Comparison of ENCODE assay signal across 9 cellular contexts in genomic region chr13:97280478-97280877, GRCh38. TPM values are rescaled to one million over a fixed set of nuclear protein-coding genes. Genes with fewer than 3 reads are reported as not detected.
A peak's percentile ranks its signal among the peaks of the same experiment; 100 is the strongest.
DNase-seq lines count a peak whose midpoint lies in the region; ATAC-seq and TF ChIP-seq lines count a peak whose summit lies in the region.
"Had no signal": no experiment of that assay in that cellular context is flagged by ENCODE, and none has a peak within 500 bp of the region (broad histone marks: within the 10 kb centered on the region; RNA-seq: fewer than 3 reads in every experiment).

No MANE protein-coding gene starts in this region.

- H3K27ac ChIP-seq in tibial artery, result peak overlapping the region; percentile 47 to 68

- ATAC-seq in activated CD8-positive, alpha-beta T cell treated with anti-CD3 and anti-CD28 coated beads for 36 hours, result peak; percentile 53
- no peak for ATAC-seq in activated CD8-positive, alpha-beta T cell treated with anti-CD3 and anti-CD28 coated beads, Interleukin-2, amount 10 ng/mL, durations not matched to agents 7 days and 5 days
- peak; percentile 8 for ATAC-seq in left lobe of liver

- no peak for DNase-seq in activated CD8-positive, alpha-beta T cell treated with anti-CD3 and anti-CD28 coated beads for 36 hours
- no peak for DNase-seq in activated CD8-positive, alpha-beta T cell treated with anti-CD3 and anti-CD28 coated beads, Interleukin-2, amount 10 ng/mL, durations not matched to agents 7 days and 5 days
- DNase-seq in left lobe of liver (ENCODE audit: low spot score) (no peak), tibial artery (no peak), SIG-M5 treated with dmso at 0.1 percent for 504 hours (lab: John Stamatoyannopoulos, UW; ENCODE audit: unreplicated experiment) (no peak)
- DNase-seq in activated CD4-positive, alpha-beta T cell treated with anti-CD3 and anti-CD28 coated beads, Interleukin-2, amount 10 ng/mL, durations not matched to agents 7 days and 5 days, result no peak
- DNase-seq in activated CD4-positive, alpha-beta memory T cell treated with anti-CD3 and anti-CD28 coated beads, Interleukin-2, amount 10 ng/mL, durations not matched to agents 7 days and 5 days, result no peak
- DNase-seq: MV-4-11 had no signal

- no peaks in the 10 kb centered on the region for H3K27me3 ChIP-seq in tibial artery

- H3K4me3 Mint-ChIP-seq in activated CD8-positive, alpha-beta T cell treated with anti-CD3 and anti-CD28 coated beads for 36 hours, result no peak overlapping the region
- no peak overlapping the region for H3K4me3 Mint-ChIP-seq in activated CD8-positive, alpha-beta T cell treated with anti-CD3 and anti-CD28 coated beads, Interleukin-2, amount 10 ng/mL, durations not matched to agents 7 days and 5 days
- H3K4me3 Mint-ChIP-seq in brain, result peak overlapping the region in 2 of 5 experiments; percentile 1 to 29
- no peak overlapping the region for H3K4me3 Mint-ChIP-seq in activated CD4-positive, alpha-beta T cell treated with anti-CD3 and anti-CD28 coated beads, Interleukin-2, amount 10 ng/mL, durations not matched to agents 7 days and 5 days
- no peak overlapping the region for H3K4me3 Mint-ChIP-seq in activated CD4-positive, alpha-beta memory T cell treated with anti-CD3 and anti-CD28 coated beads, Interleukin-2, amount 10 ng/mL, durations not matched to agents 7 days and 5 days

- peaks cover 47% of the 10 kb centered on the region for H3K4me1 Mint-ChIP-seq in activated CD8-positive, alpha-beta T cell treated with anti-CD3 and anti-CD28 coated beads for 36 hours (ENCODE audit: low read depth)
- peaks cover 7% of the 10 kb centered on the region for H3K4me1 Mint-ChIP-seq in activated CD8-positive, alpha-beta T cell treated with anti-CD3 and anti-CD28 coated beads, Interleukin-2, amount 10 ng/mL, durations not matched to agents 7 days and 5 days (ENCODE audit: low read depth)
- H3K4me1 Mint-ChIP-seq in brain, result peaks cover 49% of the 10 kb centered on the region
- peaks cover 12% of the 10 kb centered on the region for H3K4me1 Mint-ChIP-seq in activated CD4-positive, alpha-beta T cell treated with anti-CD3 and anti-CD28 coated beads, Interleukin-2, amount 10 ng/mL, durations not matched to agents 7 days and 5 days
- H3K4me1 Mint-ChIP-seq in activated CD4-positive, alpha-beta memory T cell treated with anti-CD3 and anti-CD28 coated beads, Interleukin-2, amount 10 ng/mL, durations not matched to agents 7 days and 5 days, result peaks cover 25% of the 10 kb centered on the region

- POLR2A ChIA-PET in activated CD8-positive, alpha-beta T cell treated with anti-CD3 and anti-CD28 coated beads for 36 hours (lab: Charles Lee), result no interaction called here
- POLR2A ChIA-PET in activated CD8-positive, alpha-beta T cell treated with anti-CD3 and anti-CD28 coated beads, Interleukin-2, amount 10 ng/mL, durations not matched to agents 7 days and 5 days (lab: Charles Lee), result no interaction called here
- POLR2A ChIA-PET in activated CD4-positive, alpha-beta T cell treated with anti-CD3 and anti-CD28 coated beads, Interleukin-2, amount 10 ng/mL, durations not matched to agents 7 days and 5 days (lab: Charles Lee), result no interaction called here
- POLR2A ChIA-PET in activated CD4-positive, alpha-beta memory T cell treated with anti-CD3 and anti-CD28 coated beads, Interleukin-2, amount 10 ng/mL, durations not matched to agents 7 days and 5 days (lab: Charles Lee), result no interaction called here

- H3K4me1 ChIP-seq in tibial artery, result peaks cover 0 to 100% (median 63%) of the 10 kb centered on the region in 4 donors

- no peaks in the 10 kb centered on the region for H3K27me3 Mint-ChIP-seq in activated CD8-positive, alpha-beta T cell treated with anti-CD3 and anti-CD28 coated beads for 36 hours
- H3K27me3 Mint-ChIP-seq in activated CD8-positive, alpha-beta T cell treated with anti-CD3 and anti-CD28 coated beads, Interleukin-2, amount 10 ng/mL, durations not matched to agents 7 days and 5 days (ENCODE audit: low read depth), result no peaks in the 10 kb centered on the region
- no peaks in the 10 kb centered on the region for H3K27me3 Mint-ChIP-seq in brain
- no peaks in the 10 kb centered on the region for H3K27me3 Mint-ChIP-seq in activated CD4-positive, alpha-beta T cell treated with anti-CD3 and anti-CD28 coated beads, Interleukin-2, amount 10 ng/mL, durations not matched to agents 7 days and 5 days
- H3K27me3 Mint-ChIP-seq in activated CD4-positive, alpha-beta memory T cell treated with anti-CD3 and anti-CD28 coated beads, Interleukin-2, amount 10 ng/mL, durations not matched to agents 7 days and 5 days, result no peaks in the 10 kb centered on the region

- no peak for TF ChIP-seq CTCF in activated CD8-positive, alpha-beta T cell treated with anti-CD3 and anti-CD28 coated beads for 36 hours (IDR thresholded peaks at IDR 0.05)
- TF ChIP-seq CTCF in brain (conservative IDR thresholded peaks at IDR 0.05) (no peak), tibial artery (IDR thresholded peaks at IDR 0.05) (no peak)

- intact Hi-C loops in activated CD8-positive, alpha-beta T cell treated with anti-CD3 and anti-CD28 coated beads for 36 hours (cut with micrococcal nuclease), result no loop called here
- intact Hi-C loops in tibial artery (cut with DNase I; ENCODE audit: low total_unique reads), result loop anchor here (10.0 kb wide), 1 partner anchor 54 kb away; no protein-coding TSS in a partner anchor

- H3K4me3 ChIP-seq in tibial artery, result no peak overlapping the region

- H3K9me3 Mint-ChIP-seq in activated CD8-positive, alpha-beta T cell treated with anti-CD3 and anti-CD28 coated beads for 36 hours, result no peaks in the 10 kb centered on the region
- H3K9me3 Mint-ChIP-seq in activated CD8-positive, alpha-beta T cell treated with anti-CD3 and anti-CD28 coated beads, Interleukin-2, amount 10 ng/mL, durations not matched to agents 7 days and 5 days (ENCODE audit: insufficient read depth), result no peaks in the 10 kb centered on the region
- H3K9me3 Mint-ChIP-seq in brain, result no peaks in the 10 kb centered on the region
- no peaks in the 10 kb centered on the region for H3K9me3 Mint-ChIP-seq in activated CD4-positive, alpha-beta T cell treated with anti-CD3 and anti-CD28 coated beads, Interleukin-2, amount 10 ng/mL, durations not matched to agents 7 days and 5 days
- H3K9me3 Mint-ChIP-seq in activated CD4-positive, alpha-beta memory T cell treated with anti-CD3 and anti-CD28 coated beads, Interleukin-2, amount 10 ng/mL, durations not matched to agents 7 days and 5 days, result no peaks in the 10 kb centered on the region

- CTCF ChIA-PET in activated CD8-positive, alpha-beta T cell treated with anti-CD3 and anti-CD28 coated beads for 36 hours (lab: Charles Lee), result interaction anchor here (0.8 kb wide), 1 partner anchor 15 kb away, joined by 3 read pairs; no protein-coding TSS in a partner anchor
- CTCF ChIA-PET in activated CD8-positive, alpha-beta T cell treated with anti-CD3 and anti-CD28 coated beads, Interleukin-2, amount 10 ng/mL, durations not matched to agents 7 days and 5 days (lab: Charles Lee), result no interaction called here
- CTCF ChIA-PET in activated CD4-positive, alpha-beta T cell treated with anti-CD3 and anti-CD28 coated beads, Interleukin-2, amount 10 ng/mL, durations not matched to agents 7 days and 5 days (lab: Charles Lee), result interaction anchor here (0.6 kb wide), 1 partner anchor 289 kb away, joined by 3 read pairs; no protein-coding TSS in a partner anchor
- CTCF ChIA-PET in activated CD4-positive, alpha-beta memory T cell treated with anti-CD3 and anti-CD28 coated beads, Interleukin-2, amount 10 ng/mL, durations not matched to agents 7 days and 5 days (lab: Charles Lee), result no interaction called here

- no peaks in the 10 kb centered on the region for H3K36me3 ChIP-seq in tibial artery

- no peak overlapping the region for H3K27ac Mint-ChIP-seq in activated CD8-positive, alpha-beta T cell treated with anti-CD3 and anti-CD28 coated beads for 36 hours
- H3K27ac Mint-ChIP-seq in activated CD8-positive, alpha-beta T cell treated with anti-CD3 and anti-CD28 coated beads, Interleukin-2, amount 10 ng/mL, durations not matched to agents 7 days and 5 days, result no peak overlapping the region
- H3K27ac Mint-ChIP-seq in brain, result peak overlapping the region in 4 of 5 experiments; percentile 38 to 84 (median 56)
- H3K27ac Mint-ChIP-seq in activated CD4-positive, alpha-beta T cell treated with anti-CD3 and anti-CD28 coated beads, Interleukin-2, amount 10 ng/mL, durations not matched to agents 7 days and 5 days, result no peak overlapping the region
- no peak overlapping the region for H3K27ac Mint-ChIP-seq in activated CD4-positive, alpha-beta memory T cell treated with anti-CD3 and anti-CD28 coated beads, Interleukin-2, amount 10 ng/mL, durations not matched to agents 7 days and 5 days

- peaks cover 22% of the 10 kb centered on the region for H3K36me3 Mint-ChIP-seq in activated CD8-positive, alpha-beta T cell treated with anti-CD3 and anti-CD28 coated beads for 36 hours (ENCODE audit: low read depth)
- peaks cover 20% of the 10 kb centered on the region for H3K36me3 Mint-ChIP-seq in activated CD8-positive, alpha-beta T cell treated with anti-CD3 and anti-CD28 coated beads, Interleukin-2, amount 10 ng/mL, durations not matched to agents 7 days and 5 days (ENCODE audit: low read depth)
- H3K36me3 Mint-ChIP-seq in brain, result peaks cover 41% of the 10 kb centered on the region
- peaks cover 16% of the 10 kb centered on the region for H3K36me3 Mint-ChIP-seq in activated CD4-positive, alpha-beta T cell treated with anti-CD3 and anti-CD28 coated beads, Interleukin-2, amount 10 ng/mL, durations not matched to agents 7 days and 5 days (ENCODE audit: low read depth)
- H3K36me3 Mint-ChIP-seq in activated CD4-positive, alpha-beta memory T cell treated with anti-CD3 and anti-CD28 coated beads, Interleukin-2, amount 10 ng/mL, durations not matched to agents 7 days and 5 days (ENCODE audit: low read depth), result peaks cover 19% of the 10 kb centered on the region

- no peaks in the 10 kb centered on the region for H3K9me3 ChIP-seq in tibial artery

RNA-seq across cellular contexts. Expression of gene MBNL2, which starts 58.3 kb away (rescaled TPM):
- 10 to 100 TPM; 15.8 to 16.1 TPM for total RNA-seq in activated CD8-positive, alpha-beta T cell treated with anti-CD3 and anti-CD28 coated beads for 36 hours
- 10 to 100 TPM; 11.6 to 12.3 TPM for total RNA-seq in activated CD8-positive, alpha-beta T cell treated with anti-CD3 and anti-CD28 coated beads, Interleukin-2, amount 10 ng/mL, durations not matched to agents 7 days and 5 days
- 11.7 TPM for polyA plus RNA-seq in brain (ENCODE audit: insufficient read depth, low read depth, low replicate concordance)
- 31.4 TPM for total RNA-seq in left lobe of liver
- 10 to 100 TPM; 13.4 to 15.5 TPM for total RNA-seq in activated CD4-positive, alpha-beta T cell treated with anti-CD3 and anti-CD28 coated beads, Interleukin-2, amount 10 ng/mL, durations not matched to agents 7 days and 5 days
- total RNA-seq in activated CD4-positive, alpha-beta memory T cell treated with anti-CD3 and anti-CD28 coated beads, Interleukin-2, amount 10 ng/mL, durations not matched to agents 7 days and 5 days, result 10 to 100 TPM; 18.0 to 18.8 TPM

Comparison
In these comparisons a context has a peak if more than half of its experiments do, and no peak if none do; other contexts are left out.
1. CTCF ChIA-PET loops: an anchor here in activated CD8-positive, alpha-beta T cell treated with anti-CD3 and anti-CD28 coated beads for 36 hours (0.8 kb wide) and activated CD4-positive, alpha-beta T cell treated with anti-CD3 and anti-CD28 coated beads, Interleukin-2, amount 10 ng/mL, durations not matched to agents 7 days and 5 days (0.6 kb wide); none called in activated CD8-positive, alpha-beta T cell treated with anti-CD3 and anti-CD28 coated beads, Interleukin-2, amount 10 ng/mL, durations not matched to agents 7 days and 5 days and activated CD4-positive, alpha-beta memory T cell treated with anti-CD3 and anti-CD28 coated beads, Interleukin-2, amount 10 ng/mL, durations not matched to agents 7 days and 5 days.
2. H3K27ac Mint-ChIP-seq: peak in brain (4 of 5); none in activated CD8-positive, alpha-beta T cell treated with anti-CD3 and anti-CD28 coated beads for 36 hours (single experiment), activated CD8-positive, alpha-beta T cell treated with anti-CD3 and anti-CD28 coated beads, Interleukin-2, amount 10 ng/mL, durations not matched to agents 7 days and 5 days (single experiment), activated CD4-positive, alpha-beta T cell treated with anti-CD3 and anti-CD28 coated beads, Interleukin-2, amount 10 ng/mL, durations not matched to agents 7 days and 5 days (single experiment) and activated CD4-positive, alpha-beta memory T cell treated with anti-CD3 and anti-CD28 coated beads, Interleukin-2, amount 10 ng/mL, durations not matched to agents 7 days and 5 days (single experiment).